In the genomic region with DNA sequence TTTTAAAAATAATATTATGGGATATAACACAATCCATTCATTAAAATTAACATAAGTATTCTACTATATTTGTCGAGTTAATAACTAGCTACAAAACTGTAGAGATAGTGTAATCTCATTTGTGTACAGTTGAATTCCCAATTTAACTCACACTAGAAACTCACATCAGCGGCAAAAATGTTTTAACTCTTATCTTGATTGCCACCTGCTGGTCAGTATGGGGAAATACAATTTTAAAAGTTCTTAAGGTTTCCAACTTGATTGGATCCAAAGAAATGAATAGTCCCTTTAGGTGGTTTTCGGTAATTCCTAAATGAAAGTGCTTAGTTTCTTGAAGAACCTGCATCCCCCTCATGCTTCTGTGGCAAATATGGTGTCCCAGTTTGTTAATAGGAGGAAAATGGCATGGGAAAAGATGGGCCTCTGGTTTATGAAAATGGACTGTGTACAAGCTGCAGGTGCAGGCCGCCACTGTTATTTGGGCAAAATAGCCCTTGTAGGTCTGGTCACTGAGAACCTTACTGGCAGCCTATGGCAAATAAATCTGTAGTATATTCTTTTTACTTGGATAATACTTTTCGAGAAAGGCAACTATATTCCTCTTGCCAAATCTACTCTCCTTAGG, we compare ENCODE assay signal across 8 cellular contexts. TPM values are rescaled to one million over a fixed set of nuclear protein-coding genes. Genes with fewer than 3 reads are reported as not detected.
A peak's percentile ranks its signal among the peaks of the same experiment; 100 is the strongest.
DNase-seq lines count a peak whose midpoint lies in the region; ATAC-seq and TF ChIP-seq lines count a peak whose summit lies in the region.

No MANE protein-coding gene starts in this region.

- in situ Hi-C loops in astrocyte of the cerebellum (cut with HindIII; ENCODE audit: low sequenced_read_pairs), result no loop called here

- H3K9me3 Mint-ChIP-seq in activated T-cell treated with anti-CD3 and anti-CD28 coated beads, Interleukin-2, amount 50 U/mL, for 4 hours, result no peaks in the 10 kb centered on the region
- H3K9me3 Mint-ChIP-seq in activated T-cell treated with anti-CD3 and anti-CD28 coated beads, Interleukin-2, amount 50 U/mL, for 24 hours, result no peaks in the 10 kb centered on the region

- DNase-seq in DMS114 treated with DMSO at 0.1 percent for 48 hours (lab: John Stamatoyannopoulos, UW; ENCODE audit: unreplicated experiment) (peak; percentile 31), H7 (peak; percentile 32), NCI-H2107 treated with DMSO at 0.1 percent for 48 hours (lab: John Stamatoyannopoulos, UW; ENCODE audit: unreplicated experiment) (peak; percentile 65), astrocyte of the cerebellum (ENCODE audit: low read depth) (peak; percentile 4), left kidney (ENCODE audit: low read depth, low spot score) (peak; percentile 57), HK-2 (ENCODE audit: unreplicated experiment) (no peak)
- no peak for DNase-seq in activated T-cell treated with anti-CD3 and anti-CD28 coated beads, Interleukin-2, amount 50 U/mL, for 4 hours
- no peak for DNase-seq in activated T-cell treated with anti-CD3 and anti-CD28 coated beads, Interleukin-2, amount 50 U/mL, for 24 hours

- H3K4me3 Mint-ChIP-seq in activated T-cell treated with anti-CD3 and anti-CD28 coated beads, Interleukin-2, amount 50 U/mL, for 4 hours, result no peak overlapping the region
- no peak overlapping the region for H3K4me3 Mint-ChIP-seq in activated T-cell treated with anti-CD3 and anti-CD28 coated beads, Interleukin-2, amount 50 U/mL, for 24 hours

- H3K27me3 ChIP-seq in H7 (ENCODE audit: control insufficient read depth, insufficient read depth, low read length), result no peaks in the 10 kb centered on the region

- peak; percentile 43 for TF ChIP-seq CTCF in astrocyte of the cerebellum (IDR thresholded peaks at IDR 0.05; ENCODE audit: low read depth, low read length, missing control alignments)

- ATAC-seq in activated T-cell treated with anti-CD3 and anti-CD28 coated beads, Interleukin-2, amount 50 U/mL, for 4 hours, result no peak

- H3K4me3 ChIP-seq in H7 (ENCODE audit: insufficient read depth, low read depth, low read length), result no peak overlapping the region
- H3K4me3 ChIP-seq in astrocyte of the cerebellum (ENCODE audit: low read depth, low read length), result no peak overlapping the region

- no peaks in the 10 kb centered on the region for H3K4me1 Mint-ChIP-seq in activated T-cell treated with anti-CD3 and anti-CD28 coated beads, Interleukin-2, amount 50 U/mL, for 4 hours (ENCODE audit: low read depth)
- no peaks in the 10 kb centered on the region for H3K4me1 Mint-ChIP-seq in activated T-cell treated with anti-CD3 and anti-CD28 coated beads, Interleukin-2, amount 50 U/mL, for 24 hours (ENCODE audit: low read depth)

- H3K27ac Mint-ChIP-seq in activated T-cell treated with anti-CD3 and anti-CD28 coated beads, Interleukin-2, amount 50 U/mL, for 24 hours, result no peak overlapping the region

- no peaks in the 10 kb centered on the region for H3K36me3 Mint-ChIP-seq in activated T-cell treated with anti-CD3 and anti-CD28 coated beads, Interleukin-2, amount 50 U/mL, for 4 hours (ENCODE audit: insufficient read depth)
- no peaks in the 10 kb centered on the region for H3K36me3 Mint-ChIP-seq in activated T-cell treated with anti-CD3 and anti-CD28 coated beads, Interleukin-2, amount 50 U/mL, for 24 hours (ENCODE audit: low read depth)

- no peaks in the 10 kb centered on the region for H3K36me3 ChIP-seq in H7 (replicated peaks; ENCODE audit: control insufficient read depth, insufficient read depth, low read length)

- peaks cover 13% of the 10 kb centered on the region for H3K27me3 Mint-ChIP-seq in activated T-cell treated with anti-CD3 and anti-CD28 coated beads, Interleukin-2, amount 50 U/mL, for 4 hours (ENCODE audit: low read depth)
- H3K27me3 Mint-ChIP-seq in activated T-cell treated with anti-CD3 and anti-CD28 coated beads, Interleukin-2, amount 50 U/mL, for 24 hours, result peaks cover 7% of the 10 kb centered on the region

RNA-seq across cellular contexts. Expression of gene SLC17A6, which starts 33.7 kb away (rescaled TPM):
- total RNA-seq in H7 (2014; rRNA removed; shearing (Covaris generic)), result not detected in 2 replicates
- not detected for total RNA-seq in activated T-cell treated with anti-CD3 and anti-CD28 coated beads, Interleukin-2, amount 50 U/mL, for 4 hours

Comparison
In these comparisons a context has a peak if more than half of its experiments do, and no peak if none do; other contexts are left out.
1. DNase-seq: peak in DMS114 treated with DMSO at 0.1 percent for 48 hours (single experiment), H7 (single experiment), NCI-H2107 treated with DMSO at 0.1 percent for 48 hours (single experiment), astrocyte of the cerebellum (single experiment) and left kidney (single experiment); none in activated T-cell treated with anti-CD3 and anti-CD28 coated beads, Interleukin-2, amount 50 U/mL, for 4 hours (single experiment), HK-2 (single experiment) and activated T-cell treated with anti-CD3 and anti-CD28 coated beads, Interleukin-2, amount 50 U/mL, for 24 hours (single experiment).